In genomic region chr1:23062271-23062670, GRCh38 we compare ENCODE assay signal across 19 cellular contexts. TPM values are rescaled to one million over a fixed set of nuclear protein-coding genes. Genes with fewer than 3 reads are reported as not detected.
"Had no signal": no experiment of that assay in that cellular context is flagged by ENCODE, and none has a peak within 500 bp of the region (broad histone marks: within the 10 kb centered on the region; RNA-seq: fewer than 3 reads in every experiment).

No MANE protein-coding gene starts in this region.

- DNase-seq: activated B cell treated with CpG ODN at 0.5 μM for 24 hours; activated CD4-positive, alpha-beta memory T cell treated with anti-CD3 and anti-CD28 coated beads for 36 hours; activated CD4-positive, alpha-beta T cell treated with anti-CD3 and anti-CD28 coated beads for 4 hours; activated naive CD4-positive, alpha-beta T cell; activated naive CD8-positive, alpha-beta T cell treated with anti-CD3 and anti-CD28 coated beads, Interleukin-2, amount 10 ng/mL, durations not matched to agents 7 days and 5 days; body of pancreas; central memory CD4-positive, alpha-beta T cell; colonic mucosa; head of caudate nucleus; mucosa of descending colon; naive thymus-derived CD4-positive, alpha-beta T cell; posterior cingulate gyrus; retina; stimulated activated naive B cell treated with anti-CD40 and anti-IgM and Interleukin-4, amounts not matched to agents 10 μg/mL and 1 μg/mL and 100 μg/mL, for 72 hours; T-cell; upper lobe of right lung had no signal

- H3K27ac ChIP-seq: body of pancreas, colonic mucosa, neutrophil, upper lobe of right lung had no signal

- FAIRE-seq: frontal cortex had no signal

- H3K9me3 ChIP-seq: body of pancreas, colonic mucosa, mucosa of descending colon, neutrophil, upper lobe of right lung had no signal

- H3K27me3 ChIP-seq: body of pancreas, colonic mucosa, neutrophil, upper lobe of right lung had no signal

- H3K4me1 ChIP-seq: body of pancreas, colonic mucosa, upper lobe of right lung had no signal

- H3K4me3 ChIP-seq: body of pancreas, colonic mucosa, mucosa of descending colon, upper lobe of right lung had no signal

RNA-seq across cellular contexts. Expression of gene TEX46, which starts 46.6 kb away (rescaled TPM):
- total RNA-seq: activated B cell treated with CpG ODN at 0.5 μM for 24 hours; activated CD4-positive, alpha-beta memory T cell treated with anti-CD3 and anti-CD28 coated beads for 36 hours; activated naive CD8-positive, alpha-beta T cell treated with anti-CD3 and anti-CD28 coated beads, Interleukin-2, amount 10 ng/mL, durations not matched to agents 7 days and 5 days; body of pancreas; colonic mucosa; frontal cortex; liver; mucosa of descending colon; upper lobe of right lung had no signal
- polyA plus RNA-seq: liver; naive thymus-derived CD4-positive, alpha-beta T cell had no signal
